In the genomic region with DNA sequence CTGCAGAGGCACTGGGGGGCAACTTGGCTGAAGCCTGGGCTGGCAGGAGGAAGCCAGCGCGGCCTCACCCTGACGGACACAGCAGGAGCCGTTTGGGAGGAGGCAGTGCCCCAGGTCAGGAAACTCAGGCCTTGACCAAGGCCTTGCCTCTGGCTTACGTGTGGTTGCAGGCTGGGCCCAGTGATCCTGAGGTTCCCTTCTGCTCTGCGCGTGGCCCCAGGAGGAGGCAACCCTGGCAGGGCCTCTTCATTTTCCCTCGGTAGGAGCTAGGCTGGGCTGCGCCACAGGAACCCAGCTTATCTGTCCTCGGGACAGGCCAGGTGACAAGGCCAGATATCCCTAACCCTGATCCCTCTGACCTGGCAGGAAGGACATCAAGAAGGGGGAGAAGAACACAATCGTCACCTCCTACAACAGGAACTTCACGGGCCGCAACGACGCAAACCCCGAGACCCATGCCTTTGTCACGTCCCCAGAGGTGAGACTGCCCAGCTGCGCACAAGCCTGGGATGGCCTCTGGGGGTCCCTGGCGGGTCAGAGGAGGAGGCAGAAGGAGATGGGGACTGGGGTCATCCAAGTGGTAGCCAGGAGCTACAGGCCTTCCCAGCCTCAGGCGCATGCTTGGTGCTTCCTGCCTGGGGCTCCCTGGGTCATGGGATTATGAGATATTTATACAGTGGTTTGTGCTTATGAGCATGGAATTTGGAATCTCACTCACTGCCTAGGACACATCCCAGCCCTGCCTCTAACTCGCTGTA, we compare ENCODE assay signal across 10 cellular contexts. TPM values are rescaled to one million over a fixed set of nuclear protein-coding genes. Genes with fewer than 3 reads are reported as not detected.
A peak's percentile ranks its signal among the peaks of the same experiment; 100 is the strongest.
DNase-seq lines count a peak whose midpoint lies in the region; ATAC-seq and TF ChIP-seq lines count a peak whose summit lies in the region.
"Had no signal": no experiment of that assay in that cellular context is flagged by ENCODE, and none has a peak within 500 bp of the region (broad histone marks: within the 10 kb centered on the region; RNA-seq: fewer than 3 reads in every experiment).

No MANE protein-coding gene starts in this region.

- no peaks in the 10 kb centered on the region for H3K9me2 ChIP-seq in hepatocyte (replicated peaks; ENCODE audit: insufficient read depth)

- TF ChIP-seq CTCF in adrenal gland (IDR thresholded peaks at IDR 0.05), result no peak
- no peak for TF ChIP-seq CTCF in hepatocyte (IDR thresholded peaks at IDR 0.05; ENCODE audit: poor library complexity)
- no peak for TF ChIP-seq CTCF in smooth muscle cell (IDR thresholded peaks at IDR 0.05; ENCODE audit: borderline replicate concordance, insufficient read depth, poor library complexity, severe bottlenecking)

- H4K20me1 ChIP-seq in hepatocyte (ENCODE audit: insufficient read depth, poor library complexity, severe bottlenecking), result no peaks in the 10 kb centered on the region
- peaks cover 26% of the 10 kb centered on the region for H4K20me1 ChIP-seq in smooth muscle cell (ENCODE audit: low read depth)

- H2AFZ ChIP-seq in hepatocyte, result no peak overlapping the region
- H2AFZ ChIP-seq in smooth muscle cell (ENCODE audit: low read depth), result no peak overlapping the region

- DNase-seq in adrenal gland, result peak in 5 of 7 donors; percentile 58 to 76 (median 75)
- DNase-seq in hepatocyte (ENCODE audit: low spot score), result no peak
- no peak for DNase-seq in smooth muscle cell (lab: John Stamatoyannopoulos, UW; ENCODE audit: unreplicated experiment)
- DNase-seq in NOMO-1 treated with dmso at 0.1 percent for 144 hours (lab: John Stamatoyannopoulos, UW; ENCODE audit: unreplicated experiment), result no peak
- DNase-seq in effector memory CD4-positive, alpha-beta T cell, result no peak
- no peak for DNase-seq in DMS53 treated with DMSO at 0.1 percent for 48 hours (lab: John Stamatoyannopoulos, UW; ENCODE audit: unreplicated experiment)
- DNase-seq: NCI-H1092 treated with DMSO at 0.1 percent for 48 hours had no signal

- H3K36me3 ChIP-seq in adrenal gland (replicated peaks in 1 of 2), result peaks cover 0 to 54% of the 10 kb centered on the region in 2 donors
- H3K36me3 ChIP-seq in hepatocyte (replicated peaks; ENCODE audit: insufficient read depth, low read depth), result no peaks in the 10 kb centered on the region
- no peaks in the 10 kb centered on the region for H3K36me3 ChIP-seq in smooth muscle cell (ENCODE audit: low read depth)
- H3K36me3 ChIP-seq in effector memory CD4-positive, alpha-beta T cell (ENCODE audit: control insufficient read depth, insufficient read depth, low read length), result peaks cover 36% of the 10 kb centered on the region

- H3K9me3 ChIP-seq in adrenal gland (replicated peaks in 1 of 3) (no peaks in the 10 kb centered on the region), hepatocyte (ENCODE audit: low read depth) (no peaks in the 10 kb centered on the region), smooth muscle cell (replicated peaks; ENCODE audit: low read depth) (no peaks in the 10 kb centered on the region)
- no peaks in the 10 kb centered on the region for H3K9me3 ChIP-seq in effector memory CD4-positive, alpha-beta T cell (ENCODE audit: control insufficient read depth, low read length)

- TF ChIP-seq POLR2A in GM15510 (IDR thresholded peaks at IDR 0.05; ENCODE audit: borderline replicate concordance, extremely low read depth, insufficient read length) (peak; percentile 0), adrenal gland (IDR thresholded peaks at IDR 0.05) (no peak)

- peaks cover 8% of the 10 kb centered on the region for H3F3A ChIP-seq in smooth muscle cell (ENCODE audit: low read depth)

- no peak for ATAC-seq in GM18519 (IDR thresholded peaks at IDR 0.05; ENCODE audit: low FRiP score, unreplicated experiment)

- no peak overlapping the region for H3K9ac ChIP-seq in smooth muscle cell (ENCODE audit: low read depth)

- no peaks in the 10 kb centered on the region for H3K27me3 ChIP-seq in adrenal gland
- H3K27me3 ChIP-seq in hepatocyte, result no peaks in the 10 kb centered on the region
- no peaks in the 10 kb centered on the region for H3K27me3 ChIP-seq in smooth muscle cell (ENCODE audit: low read depth)
- no peaks in the 10 kb centered on the region for H3K27me3 ChIP-seq in effector memory CD4-positive, alpha-beta T cell (replicated peaks; ENCODE audit: control insufficient read depth, insufficient read depth, low read length, poor library complexity, severe bottlenecking)

- no peaks in the 10 kb centered on the region for H3K79me2 ChIP-seq in hepatocyte
- H3K79me2 ChIP-seq in smooth muscle cell (ENCODE audit: low read depth), result no peaks in the 10 kb centered on the region

- H3K4me3 ChIP-seq in adrenal gland, result no peak overlapping the region
- H3K4me3 ChIP-seq in hepatocyte, result no peak overlapping the region
- H3K4me3 ChIP-seq in smooth muscle cell, result no peak overlapping the region
- H3K4me3 ChIP-seq in effector memory CD4-positive, alpha-beta T cell (ENCODE audit: insufficient read depth, low read depth, low read length, poor library complexity, severe bottlenecking), result no peak overlapping the region

- WGBS in adrenal gland, 4 donors, result 39 to 44% (median 41%) methylated on average over 4 to 21 of the region's 21 CpGs
- WGBS in hepatocyte (ENCODE audit: low lambda C conversion rate, missing lambda C conversion rate), result 91% methylated on average over 20 of the region's 21 CpGs
- WGBS in smooth muscle cell (ENCODE audit: low lambda C conversion rate), result 87% methylated on average over 21 of the region's 21 CpGs

- peak overlapping the region; percentile 34 to 94 (median 90) for H3K27ac ChIP-seq in adrenal gland
- H3K27ac ChIP-seq in hepatocyte, result peak overlapping the region; percentile 78
- H3K27ac ChIP-seq in smooth muscle cell (ENCODE audit: low read depth), result peak overlapping the region; percentile 64
- H3K27ac ChIP-seq in effector memory CD4-positive, alpha-beta T cell (ENCODE audit: insufficient read depth, low read length, poor library complexity, severe bottlenecking), result no peak overlapping the region

- H3K4me1 ChIP-seq in adrenal gland (replicated peaks in 1 of 2), result peaks cover 16 to 43% of the 10 kb centered on the region in 2 donors
- H3K4me1 ChIP-seq in hepatocyte (ENCODE audit: insufficient read depth), result no peaks in the 10 kb centered on the region
- H3K4me1 ChIP-seq in smooth muscle cell (ENCODE audit: low read depth), result no peaks in the 10 kb centered on the region
- H3K4me1 ChIP-seq in effector memory CD4-positive, alpha-beta T cell (ENCODE audit: control insufficient read depth, insufficient read depth, low read length, poor library complexity, severe bottlenecking), result peaks cover 13% of the 10 kb centered on the region

- H3K4me2 ChIP-seq in hepatocyte (no peak overlapping the region), smooth muscle cell (peak overlapping the region; percentile 20)

- intact Hi-C loops in adrenal gland (cut with DNase I), result no loop called here

RNA-seq across cellular contexts. Expression of a gene that starts 20.6 kb away (rescaled TPM):
- total RNA-seq in adrenal gland (10 to 100 TPM; 18.7 to 92.6 (median 41.8) TPM), hepatocyte (14.5 and 17.5 TPM in 2 replicates), smooth muscle cell (10.9 and 12.1 TPM in 2 replicates)
- polyA plus RNA-seq in adrenal gland (10 to 100 TPM; 45.1 to 61.5 (median 53.6) TPM), hepatocyte (37.4 and 41.1 TPM in 2 replicates), smooth muscle cell (20.3 and 26.7 TPM in 2 replicates)

RNA-seq across cellular contexts. Expression of a gene that starts 37.2 kb away (rescaled TPM):
- 100 to 1,000 TPM in 7 of 8 donors, 10 to 100 TPM in 1; 81.5 to 281 (median 183) TPM for total RNA-seq in adrenal gland
- 100 to 1,000 TPM in 2 of 3 donors, 1 to 10 TPM in 1; 7.5 to 368 (median 212) TPM for polyA plus RNA-seq in adrenal gland
- total RNA-seq in hepatocyte, result 1.7 and 2.7 TPM in 2 replicates
- polyA plus RNA-seq in hepatocyte, result 5.0 and 5.4 TPM in 2 replicates
- 2.9 and 3.1 TPM in 2 replicates for total RNA-seq in smooth muscle cell
- polyA plus RNA-seq in smooth muscle cell, result 5.9 and 9.1 TPM in 2 replicates
- total RNA-seq: mononuclear cell had no signal

RNA-seq across cellular contexts. Expression of a gene that starts 54.7 kb away (rescaled TPM):
- total RNA-seq in adrenal gland, result 100 to 1,000 TPM; 129 to 212 (median 151) TPM
- 100 to 1,000 TPM in 1 of 3 donors, 10 to 100 TPM in 2; 35.5 to 135 (median 64.8) TPM for polyA plus RNA-seq in adrenal gland
- 111 and 129 TPM in 2 replicates for total RNA-seq in hepatocyte
- 167 and 196 TPM in 2 replicates for polyA plus RNA-seq in hepatocyte
- total RNA-seq in smooth muscle cell, result 33.0 and 33.4 TPM in 2 replicates
- 72.1 and 85.5 TPM in 2 replicates for polyA plus RNA-seq in smooth muscle cell

RNA-seq across cellular contexts. Expression of a gene that starts 55.2 kb away (rescaled TPM):
- total RNA-seq in adrenal gland (10 to 100 TPM; 18.2 to 35.9 (median 27.1) TPM), hepatocyte (55.2 and 59.9 TPM in 2 replicates), smooth muscle cell (28.3 and 42.7 TPM in 2 replicates)
- polyA plus RNA-seq in adrenal gland (10 to 100 TPM; 29.5 to 50.8 (median 38.4) TPM), hepatocyte (16.8 and 21.9 TPM in 2 replicates), smooth muscle cell (19.4 and 24.2 TPM in 2 replicates)

Comparison
In these comparisons a context has a peak if more than half of its experiments do, and no peak if none do; other contexts are left out.
1. DNase-seq: peak in adrenal gland (5 of 7); none in hepatocyte (single experiment), smooth muscle cell (single experiment), NOMO-1 treated with dmso at 0.1 percent for 144 hours (single experiment), effector memory CD4-positive, alpha-beta T cell (0 of 3) and DMS53 treated with DMSO at 0.1 percent for 48 hours (single experiment).
2. RNA of a gene that starts 37.2 kb away (total RNA-seq): 81.5 to 281 TPM in adrenal gland; 2.9 to 3.1 TPM in smooth muscle cell and 1.7 to 2.7 TPM in hepatocyte; every median in the first group is over 10 times any median in the second.